14 cellular contexts compared by ENCODE assay signal in genomic region chr4:40245794-40246546, GRCh38. TPM values are rescaled to one million over a fixed set of nuclear protein-coding genes. Genes with fewer than 3 reads are reported as not detected.
DNase-seq lines count a peak whose midpoint lies in the region; ATAC-seq and TF ChIP-seq lines count a peak whose summit lies in the region.
"Had no signal": no experiment of that assay in that cellular context is flagged by ENCODE, and none has a peak within 500 bp of the region (broad histone marks: within the 10 kb centered on the region; RNA-seq: fewer than 3 reads in every experiment).

No MANE protein-coding gene starts in this region.

- no peak overlapping the region for H2BK15ac ChIP-seq in mesendoderm (replicated peaks; ENCODE audit: low read depth)

- H3K36me3 ChIP-seq in mesendoderm (ENCODE audit: control insufficient read depth, insufficient read depth, low read length) (no peaks in the 10 kb centered on the region), right atrium auricular region (no peaks in the 10 kb centered on the region)

- H3K27me3 Mint-ChIP-seq in CD4-positive, alpha-beta T cell = no peaks in the 10 kb centered on the region
- H3K27me3 Mint-ChIP-seq in activated T-helper 1 cell treated with anti-CD3 and anti-CD28 coated beads, Interleukin-12 subunit alpha, Interleukin-12 subunit beta, Interleukin-2, Interleukin-4 antibody, amounts not matched to agents 30 ng/mL and 10 ng/mL and 1 ng/mL, durations not matched to agents 14 hours and 24 hours and 36 hours (ENCODE audit: insufficient read depth) = no peaks in the 10 kb centered on the region

- no CpG with 5 or more reads among the region's 11 CpGs for WGBS in mesendoderm (ENCODE audit: extremely low coverage, insufficient coverage, low lambda C conversion rate)

- H3K27ac ChIP-seq in CD4-positive, alpha-beta T cell (ENCODE audit: low read depth, low read length) = peak overlapping the region; percentile 71
- H3K27ac ChIP-seq in mesendoderm (ENCODE audit: low read depth, low read length) (no peak overlapping the region), right atrium auricular region (no peak overlapping the region)

- H3K4me1 ChIP-seq in mesendoderm (ENCODE audit: control insufficient read depth, low read depth, low read length) = no peaks in the 10 kb centered on the region
- no peaks in the 10 kb centered on the region for H3K4me1 ChIP-seq in right atrium auricular region

- H3K4me3 ChIP-seq in mesendoderm (ENCODE audit: low read length) (no peak overlapping the region), right atrium auricular region (no peak overlapping the region)

- peak overlapping the region; percentile 93 for H3K27ac Mint-ChIP-seq in CD4-positive, alpha-beta T cell
- peak overlapping the region; percentile 94 for H3K27ac Mint-ChIP-seq in activated T-helper 1 cell treated with anti-CD3 and anti-CD28 coated beads, Interleukin-12 subunit alpha, Interleukin-12 subunit beta, Interleukin-2, Interleukin-4 antibody, amounts not matched to agents 30 ng/mL and 10 ng/mL and 1 ng/mL, durations not matched to agents 14 hours and 24 hours and 36 hours

- no peak overlapping the region for H3K4ac ChIP-seq in mesendoderm (ENCODE audit: low read depth, low read length)

- peaks cover 66% of the 10 kb centered on the region for H3K36me3 Mint-ChIP-seq in CD4-positive, alpha-beta T cell (ENCODE audit: low read depth)
- peaks cover 66% of the 10 kb centered on the region for H3K36me3 Mint-ChIP-seq in activated T-helper 1 cell treated with anti-CD3 and anti-CD28 coated beads, Interleukin-12 subunit alpha, Interleukin-12 subunit beta, Interleukin-2, Interleukin-4 antibody, amounts not matched to agents 30 ng/mL and 10 ng/mL and 1 ng/mL, durations not matched to agents 14 hours and 24 hours and 36 hours (ENCODE audit: low read depth)

- intact Hi-C loops in CD4-positive, alpha-beta T cell (cut with DNase I, micrococcal nuclease) = loop anchor here (2.0 to 10.0 kb wide), 4 partner anchors 15 to 93 kb away; no protein-coding TSS in a partner anchor
- intact Hi-C loops in activated T-helper 1 cell treated with anti-CD3 and anti-CD28 coated beads, Interleukin-12 subunit alpha, Interleukin-12 subunit beta, Interleukin-2, Interleukin-4 antibody, amounts not matched to agents 30 ng/mL and 10 ng/mL and 1 ng/mL, durations not matched to agents 14 hours and 24 hours and 36 hours (cut with micrococcal nuclease) = no loop called here

- DNase-seq in CD4-positive, alpha-beta T cell = no peak
- DNase-seq in EH (ENCODE audit: low read depth) (peak; percentile 6), mesendoderm (peak; percentile 66), right atrium auricular region (ENCODE audit: low spot score) (no peak), NCI-H2171 (lab: John Stamatoyannopoulos, UW) (no peak)
- no peak for DNase-seq in activated T-helper 1 cell treated with anti-CD3 and anti-CD28 coated beads, Interleukin-12 subunit alpha, Interleukin-12 subunit beta, Interleukin-2, Interleukin-4 antibody, amounts not matched to agents 30 ng/mL and 10 ng/mL and 1 ng/mL, durations not matched to agents 14 hours and 24 hours and 36 hours (ENCODE audit: low spot score)
- DNase-seq: activated CD4-positive, CD25-positive, alpha-beta regulatory T cell treated with anti-CD3 and anti-CD28 coated beads, Interleukin-2, amount 50 U/mL, for 72 hours; amniotic stem cell; cortex of kidney; hypothalamus; SK-N-SH; substantia nigra had no signal

- H3K4me2 ChIP-seq in mesendoderm (ENCODE audit: low read length) = no peak overlapping the region
- H3K4me2 ChIP-seq: SK-N-SH had no signal

- H3K56ac ChIP-seq in mesendoderm (ENCODE audit: low read length) = no peak overlapping the region

- peak overlapping the region; percentile 45 for H3K4me3 Mint-ChIP-seq in CD4-positive, alpha-beta T cell
- H3K4me3 Mint-ChIP-seq in activated T-helper 1 cell treated with anti-CD3 and anti-CD28 coated beads, Interleukin-12 subunit alpha, Interleukin-12 subunit beta, Interleukin-2, Interleukin-4 antibody, amounts not matched to agents 30 ng/mL and 10 ng/mL and 1 ng/mL, durations not matched to agents 14 hours and 24 hours and 36 hours = peak overlapping the region; percentile 79

- no peaks in the 10 kb centered on the region for H3K79me2 ChIP-seq in mesendoderm (ENCODE audit: control insufficient read depth, insufficient read depth, low read length)

- POLR2A ChIA-PET in CD4-positive, alpha-beta T cell (lab: Charles Lee) = interaction anchor here (1.0 to 2.6 kb wide), 7 partner anchors 9 to 64 kb away, joined by 4 to 12 read pairs (median 5); no protein-coding TSS in a partner anchor

- H3K23ac ChIP-seq in mesendoderm (ENCODE audit: low read length) = no peak overlapping the region

- CTCF ChIA-PET in CD4-positive, alpha-beta T cell (lab: Charles Lee) = no interaction called here

- no peak for ATAC-seq in CD4-positive, alpha-beta T cell (ENCODE audit: poor library complexity)
- no peak for ATAC-seq in GM21515 (IDR thresholded peaks at IDR 0.05; ENCODE audit: unreplicated experiment)

- H3K79me1 ChIP-seq in mesendoderm (ENCODE audit: low read length) = no peaks in the 10 kb centered on the region

- no peak overlapping the region for H4K8ac ChIP-seq in mesendoderm (ENCODE audit: low read depth, low read length)

- H3K27me3 ChIP-seq in CD4-positive, alpha-beta T cell (ENCODE audit: control insufficient read depth, insufficient read depth, low read length) = no peaks in the 10 kb centered on the region
- H3K27me3 ChIP-seq in mesendoderm (ENCODE audit: insufficient read depth, low read length, poor library complexity) (no peaks in the 10 kb centered on the region), right atrium auricular region (no peaks in the 10 kb centered on the region)

- no peak overlapping the region for H2BK120ac ChIP-seq in mesendoderm (ENCODE audit: low read depth, low read length)

- H4K5ac ChIP-seq in mesendoderm (ENCODE audit: low read length) = no peak overlapping the region

- peaks cover 92% of the 10 kb centered on the region for H3K4me1 Mint-ChIP-seq in CD4-positive, alpha-beta T cell (ENCODE audit: low read depth)
- peaks cover 79% of the 10 kb centered on the region for H3K4me1 Mint-ChIP-seq in activated T-helper 1 cell treated with anti-CD3 and anti-CD28 coated beads, Interleukin-12 subunit alpha, Interleukin-12 subunit beta, Interleukin-2, Interleukin-4 antibody, amounts not matched to agents 30 ng/mL and 10 ng/mL and 1 ng/mL, durations not matched to agents 14 hours and 24 hours and 36 hours (ENCODE audit: low read depth)

- H3K9me3 ChIP-seq in CD4-positive, alpha-beta T cell (ENCODE audit: control insufficient read depth, low read length) = no peaks in the 10 kb centered on the region
- no peaks in the 10 kb centered on the region for H3K9me3 ChIP-seq in right atrium auricular region
- H3K9me3 ChIP-seq: SK-N-SH had no signal

- H3K9ac ChIP-seq in mesendoderm (ENCODE audit: low read length) = no peak overlapping the region
- H3K9ac ChIP-seq: SK-N-SH had no signal

- H2BK5ac ChIP-seq in mesendoderm (ENCODE audit: low read length) = no peak overlapping the region

- no peak overlapping the region for H3K18ac ChIP-seq in mesendoderm (ENCODE audit: low read length)

- no peaks in the 10 kb centered on the region for H3K9me3 Mint-ChIP-seq in CD4-positive, alpha-beta T cell
- no peaks in the 10 kb centered on the region for H3K9me3 Mint-ChIP-seq in activated T-helper 1 cell treated with anti-CD3 and anti-CD28 coated beads, Interleukin-12 subunit alpha, Interleukin-12 subunit beta, Interleukin-2, Interleukin-4 antibody, amounts not matched to agents 30 ng/mL and 10 ng/mL and 1 ng/mL, durations not matched to agents 14 hours and 24 hours and 36 hours

- H2AK5ac ChIP-seq in mesendoderm (ENCODE audit: low read length) = no peak overlapping the region

- no peak for TF ChIP-seq CTCF in CD4-positive, alpha-beta T cell (IDR thresholded peaks at IDR 0.05)
- no peak for TF ChIP-seq CTCF in right atrium auricular region (IDR thresholded peaks at IDR 0.05)

RNA-seq across cellular contexts. Expression of gene RHOH, which starts 49.1 kb away (rescaled TPM):
- total RNA-seq in CD4-positive, alpha-beta T cell = 100 to 1,000 TPM; 302 to 317 TPM
- total RNA-seq in activated T-helper 1 cell treated with anti-CD3 and anti-CD28 coated beads, Interleukin-12 subunit alpha, Interleukin-12 subunit beta, Interleukin-2, Interleukin-4 antibody, amounts not matched to agents 30 ng/mL and 10 ng/mL and 1 ng/mL, durations not matched to agents 14 hours and 24 hours and 36 hours = 105 and 111 TPM in 2 replicates
- polyA plus RNA-seq in mesendoderm (2013, experiment 1 of 2) = 1.1 TPM
- 0.90 TPM for polyA plus RNA-seq in mesendoderm (2013, experiment 2 of 2)
- 1 to 10 TPM in 1 of 2 donors, under 1 TPM in 1; 0.47 to 1.2 TPM for total RNA-seq in right atrium auricular region
- total RNA-seq: HT1080 had no signal
- polyA plus RNA-seq: SK-N-SH had no signal

Comparison
In these comparisons a context has a peak if more than half of its experiments do, and no peak if none do; other contexts are left out.
1. DNase-seq: peak in EH (single experiment) and mesendoderm (single experiment); none in CD4-positive, alpha-beta T cell (0 of 10), activated T-helper 1 cell treated with anti-CD3 and anti-CD28 coated beads, Interleukin-12 subunit alpha, Interleukin-12 subunit beta, Interleukin-2, Interleukin-4 antibody, amounts not matched to agents 30 ng/mL and 10 ng/mL and 1 ng/mL, durations not matched to agents 14 hours and 24 hours and 36 hours (single experiment), right atrium auricular region (single experiment) and NCI-H2171 (single experiment).
2. RNA of gene RHOH, which starts 49.1 kb away (total RNA-seq): 302 to 317 TPM in CD4-positive, alpha-beta T cell and 105 to 111 TPM in activated T-helper 1 cell treated with anti-CD3 and anti-CD28 coated beads, Interleukin-12 subunit alpha, Interleukin-12 subunit beta, Interleukin-2, Interleukin-4 antibody, amounts not matched to agents 30 ng/mL and 10 ng/mL and 1 ng/mL, durations not matched to agents 14 hours and 24 hours and 36 hours; 0.47 to 1.2 TPM in right atrium auricular region; every median in the first group is over 10 times any median in the second.